In genomic region chr7:6448943-6449543, GRCh38 we compare ENCODE assay signal across 8 cellular contexts. TPM values are rescaled to one million over a fixed set of nuclear protein-coding genes. Genes with fewer than 3 reads are reported as not detected.
A peak's percentile ranks its signal among the peaks of the same experiment; 100 is the strongest.
DNase-seq lines count a peak whose midpoint lies in the region; ATAC-seq and TF ChIP-seq lines count a peak whose summit lies in the region.

No MANE protein-coding gene starts in this region.

- H3K4me2 ChIP-seq in OCI-LY1 (ENCODE audit: low read length), result peak overlapping the region; percentile 42; the same call in 1 of the 2 replicates

- peaks cover 16% of the 10 kb centered on the region for H3K4me1 Mint-ChIP-seq in Caco-2 (ENCODE audit: low read depth, unreplicated experiment)

- H3K27me3 Mint-ChIP-seq in Caco-2 (ENCODE audit: insufficient read depth, unreplicated experiment), result no peaks in the 10 kb centered on the region

- no peaks in the 10 kb centered on the region for H4K20me1 ChIP-seq in OCI-LY1 (ENCODE audit: insufficient read depth, low read length)

- peak overlapping the region; percentile 86 for H3K4me3 Mint-ChIP-seq in Caco-2 (ENCODE audit: unreplicated experiment)

- H3K27me3 ChIP-seq in Caco-2 (replicated peaks; ENCODE audit: control insufficient read depth, insufficient read depth, low read length), result no peaks in the 10 kb centered on the region
- no peaks in the 10 kb centered on the region for H3K27me3 ChIP-seq in OCI-LY1 (ENCODE audit: insufficient read depth, low read length)
- no peaks in the 10 kb centered on the region for H3K27me3 ChIP-seq in dorsolateral prefrontal cortex
- no peaks in the 10 kb centered on the region for H3K27me3 ChIP-seq in neutrophil

- H3K4me3 ChIP-seq in Caco-2 (ENCODE audit: low read depth, low read length) (no peak overlapping the region), OCI-LY1 (ENCODE audit: low read depth, low read length, poor library complexity, severe bottlenecking) (peak overlapping the region; percentile 85), dorsolateral prefrontal cortex (peak overlapping the region in 36 of 59 donors; percentile 74 to 100 (median 96)), neutrophil (ENCODE audit: low read depth in 1 of 2, low read length in 1 of 2) (peak overlapping the region in 1 of 2 experiments; percentile 83)

- no TSS peak for BruUV-seq in Caco-2 (replicated peaks; lab: Mats Ljungman, UMichigan)

- CTCF ChIA-PET in Caco-2 (lab: Charles Lee), result no interaction called here

- intact Hi-C loops in Caco-2 (cut with micrococcal nuclease; ENCODE audit: unreplicated experiment), result no loop called here
- intact Hi-C loops in dorsolateral prefrontal cortex (cut with DNase I), result no loop called here

- H3K9me3 Mint-ChIP-seq in Caco-2 (ENCODE audit: unreplicated experiment), result no peaks in the 10 kb centered on the region

- ATAC-seq in GM21423 (IDR thresholded peaks at IDR 0.05; ENCODE audit: unreplicated experiment) (no peak), HG02973 (IDR thresholded peaks at IDR 0.05; ENCODE audit: unreplicated experiment) (no peak), HG02678 (IDR thresholded peaks at IDR 0.05; ENCODE audit: unreplicated experiment) (no peak)

- DNase-seq in Caco-2 (no peak), dorsolateral prefrontal cortex (peak in 2 of 10 donors; percentile 18 to 38), SIG-M5 treated with dmso at 0.1 percent for 504 hours (lab: John Stamatoyannopoulos, UW; ENCODE audit: unreplicated experiment) (no peak)

- H3F3A ChIP-seq in OCI-LY1 (ENCODE audit: insufficient read depth, low read length), result no peaks in the 10 kb centered on the region

- H3K9me2 ChIP-seq in OCI-LY1 (ENCODE audit: low read depth, low read length), result no peaks in the 10 kb centered on the region

- H3K9ac ChIP-seq in OCI-LY1 (ENCODE audit: low read length), result no peak overlapping the region

- H2AFZ ChIP-seq in OCI-LY1 (ENCODE audit: low read length), result no peak overlapping the region

- no peaks in the 10 kb centered on the region for H3K9me3 ChIP-seq in Caco-2
- no peaks in the 10 kb centered on the region for H3K9me3 ChIP-seq in OCI-LY1 (ENCODE audit: low read length)
- no peaks in the 10 kb centered on the region for H3K9me3 ChIP-seq in neutrophil

- no peak for TF ChIP-seq CTCF in Caco-2 (IDR thresholded peaks at IDR 0.05; ENCODE audit: insufficient read depth in 1 of 2, low read depth in 1 of 2, low read length in 1 of 2, severe bottlenecking in 1 of 2, unreplicated experiment in 1 of 2)
- TF ChIP-seq CTCF in OCI-LY1 (IDR thresholded peaks at IDR 0.05; ENCODE audit: low read length), result no peak
- TF ChIP-seq CTCF in dorsolateral prefrontal cortex (IDR thresholded peaks at IDR 0.05 in 54 of 56, conservative IDR thresholded peaks at IDR 0.05 in 2 of 56; ENCODE audit: low read depth in 1 of 56, partially characterized antibody in 56 of 56), result no peak
- TF ChIP-seq CTCF in neutrophil (IDR thresholded peaks at IDR 0.05), result no peak

- H3K4me1 ChIP-seq in Caco-2 (no peaks in the 10 kb centered on the region), OCI-LY1 (ENCODE audit: insufficient read depth, low read length, severe bottlenecking) (peaks cover 15% of the 10 kb centered on the region), neutrophil (ENCODE audit: control insufficient read depth in 1 of 2, insufficient read depth in 1 of 2, low read depth in 1 of 2, low read length in 1 of 2) (peaks cover 15 to 27% of the 10 kb centered on the region in 2 experiments)

- H3K36me3 Mint-ChIP-seq in Caco-2 (ENCODE audit: insufficient read depth, unreplicated experiment), result peaks cover 33% of the 10 kb centered on the region

- H3K27ac ChIP-seq in OCI-LY1 (ENCODE audit: low read depth, low read length, poor library complexity, severe bottlenecking) (no peak overlapping the region), dorsolateral prefrontal cortex (peak overlapping the region in 18 of 59 donors; percentile 9 to 98 (median 93)), neutrophil (peak overlapping the region; percentile 89)

- POLR2A ChIA-PET in Caco-2 (lab: Charles Lee), result interaction anchor here (0.5 kb wide), 1 partner anchor 117 kb away, joined by 3 read pairs; no protein-coding TSS in a partner anchor

- peak overlapping the region; percentile 59 for H3K27ac Mint-ChIP-seq in Caco-2 (ENCODE audit: unreplicated experiment)

- H3K36me3 ChIP-seq in Caco-2 (ENCODE audit: control insufficient read depth, insufficient read depth, low read length) (0 out of 2 replicates have a peak, but pooled peaks cover 1% of the 10 kb centered on the region), OCI-LY1 (ENCODE audit: insufficient read depth, low read length) (peaks cover 19% of the 10 kb centered on the region), neutrophil (peaks cover 18% of the 10 kb centered on the region)

- H3K79me2 ChIP-seq in OCI-LY1 (ENCODE audit: insufficient read depth, low read length), result no peaks in the 10 kb centered on the region; the same call in none of the 2 replicates

RNA-seq across cellular contexts. Expression of gene DAGLB, which starts 1.3 kb away (rescaled TPM):
- 25.8 and 32.6 TPM in 2 replicates for total RNA-seq in Caco-2 (2022)
- total RNA-seq in dorsolateral prefrontal cortex, result 10 to 100 TPM; 29.3 to 64.4 (median 44.3) TPM

RNA-seq across cellular contexts. Expression of gene KDELR2, which starts 34.9 kb away (rescaled TPM):
- total RNA-seq in Caco-2 (2022) (263 and 274 TPM in 2 replicates), dorsolateral prefrontal cortex (10 to 100 TPM; 28.2 to 58.5 (median 38.6) TPM)
